Comparison of ENCODE assay signal across 8 cellular contexts in the genomic region with DNA sequence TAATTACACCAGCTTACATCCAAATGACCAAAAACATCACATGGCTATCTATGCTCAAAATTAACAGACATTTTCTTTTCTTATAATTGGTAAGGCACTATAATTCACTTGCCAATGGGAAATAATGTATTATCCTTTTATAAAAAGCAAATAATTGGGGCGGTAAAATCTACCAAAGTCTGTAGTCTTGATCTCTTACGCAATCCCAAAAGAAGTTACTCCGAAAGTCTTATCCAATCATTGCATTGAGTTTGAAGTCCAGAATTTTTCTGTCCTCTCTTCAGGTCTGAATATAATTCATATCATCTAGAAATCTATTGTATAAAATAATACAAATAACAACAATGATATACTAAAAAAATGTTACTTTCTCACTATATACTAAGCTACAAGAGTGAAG.
"Had no signal": no experiment of that assay in that cellular context is flagged by ENCODE, and none has a peak within 500 bp of the region (broad histone marks: within the 10 kb centered on the region; RNA-seq: fewer than 3 reads in every experiment).

No MANE protein-coding gene starts in this region.

- H3K4me3 ChIP-seq: GM12878 had no signal

- FAIRE-seq: G401.6, GM12878, GM12891, GM12892, GM18507, GM19239 had no signal

- ATAC-seq: GM12878 had no signal

- DNase-seq: GDM1, GF-D8 had no signal
